Comparison of ENCODE assay signal across 8 cellular contexts in the genomic region with DNA sequence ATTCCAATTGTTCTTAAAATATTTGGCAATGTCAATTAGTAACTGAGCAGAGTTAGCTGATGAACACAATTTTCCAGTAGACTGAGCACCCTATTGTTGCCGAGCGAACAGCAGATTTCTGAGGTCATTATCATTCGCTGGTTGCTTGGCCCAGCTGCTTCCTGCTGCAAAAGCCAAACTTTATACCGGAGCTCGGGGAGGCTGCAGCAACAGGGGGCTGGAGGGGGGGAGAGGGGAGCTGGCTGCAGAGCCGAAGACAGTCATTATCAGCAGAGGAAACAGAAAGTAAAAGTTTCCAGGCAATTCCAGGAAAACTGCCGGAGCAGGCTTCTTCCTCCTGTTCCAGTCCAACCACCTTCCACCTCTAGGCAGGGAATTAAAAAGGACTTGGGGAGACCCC.
DNase-seq lines count a peak whose midpoint lies in the region; ATAC-seq and TF ChIP-seq lines count a peak whose summit lies in the region.

No MANE protein-coding gene starts in this region.

- H3K4me3 ChIP-seq in lower lobe of right lung: peak overlapping the region; percentile 41

- H3K4me3 Mint-ChIP-seq in type B pancreatic cell: peak overlapping the region; percentile 65

- H3K9me3 ChIP-seq in lower lobe of right lung: no peaks in the 10 kb centered on the region

- H3K4me1 ChIP-seq in lower lobe of right lung: no peaks in the 10 kb centered on the region

- peaks cover 41% of the 10 kb centered on the region for H3K27me3 Mint-ChIP-seq in type B pancreatic cell

- ATAC-seq in lower lobe of right lung (peak in 1 of 2 donors; percentile 43), HG03571 (IDR thresholded peaks at IDR 0.05; ENCODE audit: unreplicated experiment) (no peak), GM21717 (IDR thresholded peaks at IDR 0.05; ENCODE audit: unreplicated experiment) (no peak)

- no peaks in the 10 kb centered on the region for H3K9me3 Mint-ChIP-seq in type B pancreatic cell

- intact Hi-C loops in lower lobe of right lung (cut with DNase I): no loop called here

- H3K36me3 ChIP-seq in lower lobe of right lung: no peaks in the 10 kb centered on the region

- TF ChIP-seq CTCF in lower lobe of right lung (IDR thresholded peaks at IDR 0.05) (no peak), type B pancreatic cell (conservative IDR thresholded peaks at IDR 0.05) (no peak)

- peak overlapping the region; percentile 32 for H3K27ac Mint-ChIP-seq in type B pancreatic cell

- peaks cover 4% of the 10 kb centered on the region for H3K36me3 Mint-ChIP-seq in type B pancreatic cell

- DNase-seq in M059J (ENCODE audit: low read depth): peak; percentile 7
- DNase-seq in dermis blood vessel endothelial cell: peak; percentile 10
- DNase-seq in lower lobe of right lung: no peak
- DNase-seq in type B pancreatic cell (ENCODE audit: extremely low spot score, unreplicated experiment): no peak
- no peak for DNase-seq in activated gamma-delta T cell treated with Interleukin-2 at 50 U/mL for 16 hours
- no peak for DNase-seq in activated CD4-positive, alpha-beta T cell treated with anti-CD3 and anti-CD28 coated beads for 48 hours

- H3K27me3 ChIP-seq in lower lobe of right lung (ENCODE audit: low read depth): peaks cover 3% of the 10 kb centered on the region

- no peak overlapping the region for H3K27ac ChIP-seq in lower lobe of right lung

- H3K4me1 Mint-ChIP-seq in type B pancreatic cell (ENCODE audit: unreplicated experiment): peaks cover 30% of the 10 kb centered on the region

Comparison
In these comparisons a context has a peak if more than half of its experiments do, and no peak if none do; other contexts are left out.
1. DNase-seq: peak in M059J (single experiment) and dermis blood vessel endothelial cell (single experiment); none in lower lobe of right lung (single experiment), type B pancreatic cell (single experiment), activated gamma-delta T cell treated with Interleukin-2 at 50 U/mL for 16 hours (single experiment) and activated CD4-positive, alpha-beta T cell treated with anti-CD3 and anti-CD28 coated beads for 48 hours (single experiment).